8 cellular contexts compared by ENCODE assay signal in genomic region chr4:83484500-83485431, GRCh38. TPM values are rescaled to one million over a fixed set of nuclear protein-coding genes. Genes with fewer than 3 reads are reported as not detected.
DNase-seq lines count a peak whose midpoint lies in the region; ATAC-seq and TF ChIP-seq lines count a peak whose summit lies in the region.

Gene ABRAXAS1, minus strand, starts transcription at chr4:83485100. Its CDS starts 28 bp downstream, at chr4:83485072.

- intact Hi-C loops in IMR-90 (cut with micrococcal nuclease) = no loop called here
- intact Hi-C loops in OCI-LY7 (cut with micrococcal nuclease; ENCODE audit: unreplicated experiment) = loop anchor here (2.0 kb wide), 1 partner anchor 28 kb away; the partner anchor contains the start of gene MRPS18C

- peak within 1 kb of the TSS; percentile 55 for H4K91ac ChIP-seq in IMR-90 (ENCODE audit: insufficient read depth, low read depth, low read length)

- H3K27me3 ChIP-seq in IMR-90 (ENCODE audit: control insufficient read depth, insufficient read depth, low read length) = no peaks in the 10 kb centered on the region

- no peaks in the 10 kb centered on the region for H3K9me2 ChIP-seq in OCI-LY7 (ENCODE audit: insufficient read depth, low read length)

- H2AK5ac ChIP-seq in IMR-90 (ENCODE audit: low read depth, low read length) = no peak within 1 kb of the TSS

- peaks cover 10% of the 10 kb centered on the region; the same call in 1 of the 2 replicates for H3K79me2 ChIP-seq in OCI-LY7 (ENCODE audit: insufficient read depth, low read depth, low read length)

- TF ChIP-seq RAD21 in IMR-90 (IDR thresholded peaks at IDR 0.05; ENCODE audit: low read length) = no peak

- H2BK15ac ChIP-seq in IMR-90 (ENCODE audit: low read depth, low read length) = no peak within 1 kb of the TSS

- H3K4me2 ChIP-seq in IMR-90 (ENCODE audit: low read depth, low read length) (peak within 1 kb of the TSS; percentile 88), OCI-LY7 (ENCODE audit: low read length) (peak within 1 kb of the TSS; percentile 88)

- H2BK5ac ChIP-seq in IMR-90 (ENCODE audit: low read depth, low read length, poor library complexity, severe bottlenecking) = peak within 1 kb of the TSS; percentile 40

- 2% methylated on average over 35 of the region's 93 CpGs; no CpG with 5 or more reads in 1 of the 2 experiments for WGBS in IMR-90 (ENCODE audit: extremely low coverage in 2 of 2, insufficient read length in 1 of 2), 2 experiments

- ATAC-seq in GM21529 (IDR thresholded peaks at IDR 0.05; ENCODE audit: unreplicated experiment) (peak; percentile 96), IMR-90 (ENCODE audit: low read depth) (peak; percentile 99)

- peaks cover 4 to 17% of the 10 kb centered on the region in 2 experiments; a peak in 3 of 4 replicates for H3K79me1 ChIP-seq in IMR-90 (ENCODE audit: low read depth in 1 of 2, low read length in 2 of 2)

- peak within 1 kb of the TSS; percentile 48 for H3K18ac ChIP-seq in IMR-90 (ENCODE audit: low read depth, low read length)

- H2BK20ac ChIP-seq in IMR-90 (ENCODE audit: low read depth, low read length) = no peak within 1 kb of the TSS

- H3K14ac ChIP-seq in IMR-90 (replicated peaks; ENCODE audit: low read depth, low read length) = peak within 1 kb of the TSS; percentile 72

- H3K27ac ChIP-seq in IMR-90 (ENCODE audit: insufficient read depth, low read length) (peak within 1 kb of the TSS; percentile 80), OCI-LY7 (ENCODE audit: low read depth, low read length, poor library complexity, severe bottlenecking) (peak within 1 kb of the TSS; percentile 40), epithelial cell of prostate (peak within 1 kb of the TSS; percentile 67)

- 0 out of 2 replicates have a peak, but pooled peaks cover under 1% of the 10 kb centered on the region for H3K36me3 ChIP-seq in IMR-90 (ENCODE audit: control insufficient read depth, insufficient read depth, low read length)
- peaks cover 18% of the 10 kb centered on the region for H3K36me3 ChIP-seq in OCI-LY7 (ENCODE audit: insufficient read depth, low read length)

- peak within 1 kb of the TSS; percentile 66 for H3K23ac ChIP-seq in IMR-90 (ENCODE audit: low read depth, low read length)

- peak within 1 kb of the TSS; percentile 90 for H2AK9ac ChIP-seq in IMR-90 (replicated peaks; ENCODE audit: low read depth, low read length, poor library complexity)

- H3K4me1 ChIP-seq in IMR-90 (ENCODE audit: control insufficient read depth, insufficient read depth, low read length) (no peaks in the 10 kb centered on the region), OCI-LY7 (ENCODE audit: insufficient read depth, low read length, poor library complexity, severe bottlenecking) (peaks cover 19% of the 10 kb centered on the region)

- dilution Hi-C loops in IMR-90 (cut with HindIII; ENCODE audit: low sequenced_read_pairs, unreplicated experiment) = no loop called here

- peak within 1 kb of the TSS; percentile 97 to 99 for H4K8ac ChIP-seq in IMR-90 (ENCODE audit: low read depth in 2 of 2, low read length in 2 of 2)

- CTCF ChIA-PET in IMR-90 (lab: Yijun Ruan, JAX) = interaction anchor here (1.4 kb wide), 1 partner anchor 155 kb away, joined by 3 read pairs; no protein-coding TSS in a partner anchor
- CTCF ChIA-PET in OCI-LY7 (lab: Charles Lee; ENCODE audit: unreplicated experiment) = interaction anchor here (0.9 kb wide), 1 partner anchor 124 kb away, joined by 3 read pairs; no protein-coding TSS in a partner anchor

- H2AFZ ChIP-seq in IMR-90 (replicated peaks; ENCODE audit: low read length, poor library complexity) (peak within 1 kb of the TSS; percentile 89), OCI-LY7 (ENCODE audit: low read length) (peak within 1 kb of the TSS; percentile 92)

- POLR2A ChIA-PET in IMR-90 (lab: Charles Lee; ENCODE audit: unreplicated experiment) = interaction anchor here (0.8 kb wide), 1 partner anchor 9 kb away, joined by 3 read pairs; no protein-coding TSS in a partner anchor
- POLR2A ChIA-PET in OCI-LY7 (lab: Charles Lee) = interaction anchor here (0.6 to 1.9 kb wide), 15 partner anchors 10 to 1058 kb away, joined by 3 to 9 read pairs (median 4); no protein-coding TSS in a partner anchor

- TF ChIP-seq CTCF in IMR-90 (conservative IDR thresholded peaks at IDR 0.05; ENCODE audit: low read depth, low read length) (no peak), OCI-LY7 (conservative IDR thresholded peaks at IDR 0.05; ENCODE audit: low read length) (no peak)

- peak; percentile 49; the same call in 1 of the 2 replicates for TF ChIP-seq POLR2A in IMR-90 (IDR thresholded peaks at IDR 0.05; ENCODE audit: low read depth, low read length)

- H4K5ac ChIP-seq in IMR-90 (ENCODE audit: low read depth, low read length) = peak within 1 kb of the TSS; percentile 80

- in situ Hi-C loops in IMR-90 (cut with MboI; ENCODE audit: low sequenced_read_pairs) = no loop called here

- no peaks in the 10 kb centered on the region for H4K20me1 ChIP-seq in IMR-90 (ENCODE audit: insufficient read depth, low read length)
- 0 out of 2 replicates have a peak, but pooled peaks cover 4% of the 10 kb centered on the region for H4K20me1 ChIP-seq in OCI-LY7 (ENCODE audit: insufficient read depth, low read length)

- H3K9ac ChIP-seq in IMR-90 (ENCODE audit: low read depth, low read length) = peak within 1 kb of the TSS; percentile 76

- H3K4me3 ChIP-seq in IMR-90 (ENCODE audit: insufficient read depth, low read depth, low read length) (peak within 1 kb of the TSS; percentile 83), OCI-LY7 (ENCODE audit: low read depth, low read length, poor library complexity, severe bottlenecking) (peak within 1 kb of the TSS; percentile 83)

- peak within 1 kb of the TSS; percentile 39 for H2BK120ac ChIP-seq in IMR-90 (ENCODE audit: low read depth, low read length)

- H3K9me1 ChIP-seq in IMR-90 (ENCODE audit: insufficient read depth, low read length) = no peaks in the 10 kb centered on the region

- H3K4ac ChIP-seq in IMR-90 (ENCODE audit: low read depth, low read length) = peak within 1 kb of the TSS; percentile 74

- peak within 1 kb of the TSS; percentile 40; the same call in 1 of the 2 replicates for H3K56ac ChIP-seq in IMR-90 (ENCODE audit: extremely low read depth, insufficient read depth, low read length)

- no TSS peak for BruUV-seq in IMR-90 (replicated peaks; lab: Mats Ljungman, UMichigan)
- no TSS peak for BruUV-seq in OCI-LY7 (replicated peaks; lab: Mats Ljungman, UMichigan)

- H3K9me3 ChIP-seq in IMR-90 (ENCODE audit: control insufficient read depth, insufficient read depth, low read length) (no peaks in the 10 kb centered on the region), OCI-LY7 (ENCODE audit: low read length) (no peaks in the 10 kb centered on the region)

- peak; percentile 69 for DNase-seq in DMS 273 treated with DMSO at 0.1 percent for 48 hours (lab: John Stamatoyannopoulos, UW)
- DNase-seq in IMR-90 = peak; percentile 86
- peak; percentile 96 for DNase-seq in OCI-LY7 (ENCODE audit: low spot score)
- DNase-seq in activated T-cell treated with anti-CD3 and anti-CD28 coated beads for 4 hours = peak; percentile 93
- peak; percentile 55 for DNase-seq in epithelial cell of prostate (ENCODE audit: low read depth, low spot score)
- DNase-seq in mucosa of gallbladder (ENCODE audit: low spot score) = peak; percentile 92
- peak; percentile 90 for DNase-seq in stimulated activated CD8-positive, alpha-beta memory T cell treated with anti-CD3 and anti-CD28 coated beads, Interleukin-4, amount 100 ng/mL, for 24 hours (ENCODE audit: low read depth)

TF ChIP-seq in IMR-90, 13 proteins besides CTCF, POLR2A, EP300 and RAD21:
- TF ChIP-seq SMC3 (IDR thresholded peaks at IDR 0.05; ENCODE audit: low read depth, low read length) (no peak), CEBPB (IDR thresholded peaks at IDR 0.05; ENCODE audit: low read depth, low read length) (no peak), CHD1 (IDR thresholded peaks at IDR 0.05; ENCODE audit: low read depth, low read length) (no peak), RCOR1 (IDR thresholded peaks at IDR 0.05; ENCODE audit: insufficient replicate concordance, low read length) (no peak), MAZ (IDR thresholded peaks at IDR 0.05; ENCODE audit: borderline replicate concordance, low read depth, low read length) (peak; percentile 83; the same call in 1 of the 2 replicates), BHLHE40 (IDR thresholded peaks at IDR 0.05; ENCODE audit: low read depth, low read length) (0 out of 2 replicates have a peak, but pooled peaks have one; percentile 25)

RNA-seq across cellular contexts. Expression of gene ABRAXAS1, which starts in this region (rescaled TPM):
- total RNA-seq in IMR-90 (2012; rRNA removed) = 8.4 and 12.2 TPM in 2 replicates
- polyA plus RNA-seq in IMR-90 (2012; rRNA removed) = 3.8 and 4.1 TPM in 2 replicates
- polyA plus RNA-seq in IMR-90 (2012; cell fraction: cytosol; rRNA removed) = 0.70 and 0.81 TPM in 2 replicates
- 0.71 and 4.5 TPM in 2 replicates for polyA plus RNA-seq in IMR-90 (2012; cell fraction: nucleus; rRNA removed; ENCODE audit: low replicate concordance)
- total RNA-seq in OCI-LY7 (2014; rRNA removed; shearing (Covaris generic)) = 17.7 and 24.4 TPM in 2 replicates
- total RNA-seq in OCI-LY7 (2022) = 26.5 and 28.4 TPM in 2 replicates
- total RNA-seq in mucosa of gallbladder = 15.5 TPM

Comparison
In these comparisons a context has a peak if more than half of its experiments do, and no peak if none do; other contexts are left out.
1. Peak in every context shown above with its lines: DNase-seq, ATAC-seq, H3K4me3 ChIP-seq and H3K27ac ChIP-seq.